19 cellular contexts compared by ENCODE assay signal in the genomic region with DNA sequence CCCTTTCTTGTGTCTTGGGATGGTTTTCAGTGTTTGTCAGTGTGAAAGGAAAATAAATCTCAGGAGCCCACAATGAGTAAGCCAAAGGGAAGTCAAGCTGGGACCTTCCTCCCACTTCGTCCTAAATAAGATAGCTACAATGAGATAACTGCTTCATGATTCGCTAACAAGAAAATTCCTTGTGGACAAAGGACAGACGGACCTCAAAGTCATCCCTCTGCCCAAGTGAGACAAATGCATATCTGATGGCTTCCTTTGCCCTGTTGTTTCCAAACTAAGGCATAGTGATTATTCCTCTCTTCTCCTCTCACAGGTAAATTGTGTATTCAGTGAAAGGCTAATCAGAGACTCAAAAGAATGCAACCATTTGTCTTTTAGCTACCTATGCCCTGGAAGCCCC. TPM values are rescaled to one million over a fixed set of nuclear protein-coding genes. Genes with fewer than 3 reads are reported as not detected.
DNase-seq lines count a peak whose midpoint lies in the region; ATAC-seq and TF ChIP-seq lines count a peak whose summit lies in the region.
"Had no signal": no experiment of that assay in that cellular context is flagged by ENCODE, and none has a peak within 500 bp of the region (broad histone marks: within the 10 kb centered on the region; RNA-seq: fewer than 3 reads in every experiment).

No MANE protein-coding gene starts in this region.

- H3K4me3 ChIP-seq in endodermal cell (ENCODE audit: low read length) = no peak overlapping the region
- H3K4me3 ChIP-seq in osteoblast (ENCODE audit: insufficient read depth, low read length) = no peak overlapping the region
- H3K4me3 ChIP-seq: HAP-1, PC-9 had no signal

- H3K27ac ChIP-seq in endodermal cell (ENCODE audit: low read depth, low read length) = no peak overlapping the region
- H3K27ac ChIP-seq in osteoblast (ENCODE audit: low read depth, low read length) = no peak overlapping the region
- H3K27ac ChIP-seq: PC-9 had no signal

- no peaks in the 10 kb centered on the region for H3K79me2 ChIP-seq in osteoblast (ENCODE audit: insufficient read depth, low read length)

- H3K9ac ChIP-seq in endodermal cell (ENCODE audit: extremely low read depth, low read length, poor library complexity, severe bottlenecking) = no peak overlapping the region

- H3K9me3 ChIP-seq in endodermal cell (ENCODE audit: control insufficient read depth, low read length) = no peaks in the 10 kb centered on the region
- H3K9me3 ChIP-seq in osteoblast (ENCODE audit: low read depth, low read length) = no peaks in the 10 kb centered on the region
- H3K9me3 ChIP-seq: HAP-1 had no signal

- intact Hi-C loops in activated T-helper 1 cell treated with anti-CD3 and anti-CD28 coated beads, Interleukin-12 subunit alpha, Interleukin-12 subunit beta, Interleukin-2, Interleukin-4 antibody, amounts not matched to agents 30 ng/mL and 10 ng/mL and 1 ng/mL, durations not matched to agents 14 hours and 24 hours and 36 hours (cut with micrococcal nuclease) = no loop called here

- H3K27me3 Mint-ChIP-seq in endodermal cell (ENCODE audit: insufficient read depth) = no peaks in the 10 kb centered on the region
- no peaks in the 10 kb centered on the region for H3K27me3 Mint-ChIP-seq in activated T-helper 1 cell treated with anti-CD3 and anti-CD28 coated beads, Interleukin-12 subunit alpha, Interleukin-12 subunit beta, Interleukin-2, Interleukin-4 antibody, amounts not matched to agents 30 ng/mL and 10 ng/mL and 1 ng/mL, durations not matched to agents 14 hours and 24 hours and 36 hours (ENCODE audit: insufficient read depth)

- H3K36me3 Mint-ChIP-seq in endodermal cell (ENCODE audit: low read depth) = no peaks in the 10 kb centered on the region
- H3K36me3 Mint-ChIP-seq in activated T-helper 1 cell treated with anti-CD3 and anti-CD28 coated beads, Interleukin-12 subunit alpha, Interleukin-12 subunit beta, Interleukin-2, Interleukin-4 antibody, amounts not matched to agents 30 ng/mL and 10 ng/mL and 1 ng/mL, durations not matched to agents 14 hours and 24 hours and 36 hours (ENCODE audit: low read depth) = peaks cover 2% of the 10 kb centered on the region
- H3K36me3 Mint-ChIP-seq: CD4-positive, CD25-positive, alpha-beta regulatory T cell had no signal

- no peak overlapping the region for H3K4me3 Mint-ChIP-seq in endodermal cell
- no peak overlapping the region for H3K4me3 Mint-ChIP-seq in activated T-helper 1 cell treated with anti-CD3 and anti-CD28 coated beads, Interleukin-12 subunit alpha, Interleukin-12 subunit beta, Interleukin-2, Interleukin-4 antibody, amounts not matched to agents 30 ng/mL and 10 ng/mL and 1 ng/mL, durations not matched to agents 14 hours and 24 hours and 36 hours
- H3K4me3 Mint-ChIP-seq: CD4-positive, CD25-positive, alpha-beta regulatory T cell had no signal

- H3K9me3 Mint-ChIP-seq in endodermal cell = no peaks in the 10 kb centered on the region
- no peaks in the 10 kb centered on the region for H3K9me3 Mint-ChIP-seq in activated T-helper 1 cell treated with anti-CD3 and anti-CD28 coated beads, Interleukin-12 subunit alpha, Interleukin-12 subunit beta, Interleukin-2, Interleukin-4 antibody, amounts not matched to agents 30 ng/mL and 10 ng/mL and 1 ng/mL, durations not matched to agents 14 hours and 24 hours and 36 hours
- H3K9me3 Mint-ChIP-seq: CD4-positive, CD25-positive, alpha-beta regulatory T cell had no signal

- H3K4me1 Mint-ChIP-seq in endodermal cell = peaks cover 34% of the 10 kb centered on the region
- peaks cover 47% of the 10 kb centered on the region for H3K4me1 Mint-ChIP-seq in activated T-helper 1 cell treated with anti-CD3 and anti-CD28 coated beads, Interleukin-12 subunit alpha, Interleukin-12 subunit beta, Interleukin-2, Interleukin-4 antibody, amounts not matched to agents 30 ng/mL and 10 ng/mL and 1 ng/mL, durations not matched to agents 14 hours and 24 hours and 36 hours (ENCODE audit: low read depth)

- H3K36me3 ChIP-seq in endodermal cell (ENCODE audit: control insufficient read depth, insufficient read depth, low read length) (no peaks in the 10 kb centered on the region), osteoblast (ENCODE audit: insufficient read depth, low read length) (no peaks in the 10 kb centered on the region)
- H3K36me3 ChIP-seq: HAP-1 had no signal

- H3K4me2 ChIP-seq in osteoblast (ENCODE audit: insufficient read depth, low read length) = no peak overlapping the region

- TF ChIP-seq CTCF in endodermal cell (conservative IDR thresholded peaks at IDR 0.05) = no peak
- no peak for TF ChIP-seq CTCF in osteoblast (IDR thresholded peaks at IDR 0.05; ENCODE audit: extremely low read depth, low read depth, low read length)

- H3K27me3 ChIP-seq in endodermal cell (ENCODE audit: control insufficient read depth, insufficient read depth, low read length, poor library complexity, severe bottlenecking) (no peaks in the 10 kb centered on the region), osteoblast (ENCODE audit: insufficient read depth, low read length) (no peaks in the 10 kb centered on the region)

- peaks cover 20% of the 10 kb centered on the region for H3K4me1 ChIP-seq in endodermal cell (ENCODE audit: control insufficient read depth, insufficient read depth, low read length)
- peaks cover 7% of the 10 kb centered on the region for H3K4me1 ChIP-seq in osteoblast (ENCODE audit: insufficient read depth, low read length)
- H3K4me1 ChIP-seq: HAP-1 had no signal

- no peak for ATAC-seq in GM18502 (IDR thresholded peaks at IDR 0.05; ENCODE audit: poor library complexity, unreplicated experiment)

- peak overlapping the region; percentile 1 for H2AFZ ChIP-seq in osteoblast (ENCODE audit: low read length)

- peak overlapping the region; percentile 58 for H3K27ac Mint-ChIP-seq in endodermal cell
- H3K27ac Mint-ChIP-seq in activated T-helper 1 cell treated with anti-CD3 and anti-CD28 coated beads, Interleukin-12 subunit alpha, Interleukin-12 subunit beta, Interleukin-2, Interleukin-4 antibody, amounts not matched to agents 30 ng/mL and 10 ng/mL and 1 ng/mL, durations not matched to agents 14 hours and 24 hours and 36 hours = no peak overlapping the region

- DNase-seq in CD1c-positive myeloid dendritic cell (ENCODE audit: extremely low spot score) = peak; percentile 11
- peak; percentile 12 for DNase-seq in M059J (ENCODE audit: low read depth)
- DNase-seq in endodermal cell = peak; percentile 52
- DNase-seq in osteoblast (ENCODE audit: insufficient read length, low spot score, missing footprints) = peak; percentile 17
- no peak for DNase-seq in H4 (ENCODE audit: low spot score)
- no peak for DNase-seq in HuH-7 (ENCODE audit: low spot score)
- no peak for DNase-seq in activated T-helper 1 cell treated with anti-CD3 and anti-CD28 coated beads, Interleukin-12 subunit alpha, Interleukin-12 subunit beta, Interleukin-2, Interleukin-4 antibody, amounts not matched to agents 30 ng/mL and 10 ng/mL and 1 ng/mL, durations not matched to agents 14 hours and 24 hours and 36 hours (ENCODE audit: low spot score)
- DNase-seq: AML-193; CD4-positive, CD25-positive, alpha-beta regulatory T cell; DMS79; NCI-H1048; NCI-H146; NCI-H446; NCI-H748 treated with DMSO at 0.1 percent for 48 hours; PC-9; SHP77 had no signal

- no peaks in the 10 kb centered on the region for H4K20me1 ChIP-seq in osteoblast (ENCODE audit: insufficient read depth, low read length)

- 63 to 65% methylated on average over 3 of the region's 3 CpGs for WGBS in endodermal cell (ENCODE audit: insufficient coverage in 1 of 2, insufficient read length in 1 of 2), 2 experiments

RNA-seq across cellular contexts. Expression of a gene that starts 26.1 kb away (rescaled TPM):
- 1.4 TPM in 2 replicates for total RNA-seq in M059J (2014; rRNA removed; shearing (Covaris generic))
- under 1 TPM; 0.20 to 0.29 TPM for total RNA-seq in endodermal cell
- 0.43 TPM for polyA plus RNA-seq in endodermal cell (2013, experiment 1 of 2)
- polyA plus RNA-seq in endodermal cell (2013, experiment 2 of 2) = 0.58 TPM
- 0.72 and 1.2 TPM in 2 replicates for total RNA-seq in osteoblast
- 0.74 TPM in 1 of 2 replicates, not detected in the other for total RNA-seq in H4 (2014; rRNA removed; shearing (Covaris generic))
- total RNA-seq in activated T-helper 1 cell treated with anti-CD3 and anti-CD28 coated beads, Interleukin-12 subunit alpha, Interleukin-12 subunit beta, Interleukin-2, Interleukin-4 antibody, amounts not matched to agents 30 ng/mL and 10 ng/mL and 1 ng/mL, durations not matched to agents 14 hours and 24 hours and 36 hours = 10.6 and 13.4 TPM in 2 replicates
- total RNA-seq: A673 had no signal

Comparison
In these comparisons a context has a peak if more than half of its experiments do, and no peak if none do; other contexts are left out.
1. DNase-seq: peak in CD1c-positive myeloid dendritic cell (single experiment), M059J (single experiment), endodermal cell (single experiment) and osteoblast (single experiment); none in H4 (single experiment), HuH-7 (single experiment) and activated T-helper 1 cell treated with anti-CD3 and anti-CD28 coated beads, Interleukin-12 subunit alpha, Interleukin-12 subunit beta, Interleukin-2, Interleukin-4 antibody, amounts not matched to agents 30 ng/mL and 10 ng/mL and 1 ng/mL, durations not matched to agents 14 hours and 24 hours and 36 hours (single experiment).